ENCODE assay signal across 22 cellular contexts in genomic region chr17:49692751-49693150, GRCh38. TPM values are rescaled to one million over a fixed set of nuclear protein-coding genes. Genes with fewer than 3 reads are reported as not detected.
DNase-seq lines count a peak whose midpoint lies in the region; ATAC-seq and TF ChIP-seq lines count a peak whose summit lies in the region.
"Had no signal": no experiment of that assay in that cellular context is flagged by ENCODE, and none has a peak within 500 bp of the region (broad histone marks: within the 10 kb centered on the region; RNA-seq: fewer than 3 reads in every experiment).

No MANE protein-coding gene starts in this region.

- 86 to 93% methylated on average over 4 of the region's 4 CpGs for WGBS in esophagus, 2 donors
- WGBS in prostate gland, result 84% methylated on average over 4 of the region's 4 CpGs

- no peak for TF ChIP-seq POLR2A in prostate gland (IDR thresholded peaks at IDR 0.05)

- H3K9me3 Mint-ChIP-seq in HFFc6, result no peaks in the 10 kb centered on the region
- H3K9me3 Mint-ChIP-seq: CD14-positive monocyte had no signal

- intact Hi-C loops in prostate gland (cut with DNase I), result loop anchor here (5.0 kb wide), 1 partner anchor 45 kb away; no protein-coding TSS in a partner anchor

- peaks cover 3% of the 10 kb centered on the region for H3K27me3 Mint-ChIP-seq in HFFc6 (ENCODE audit: insufficient read depth)

- H3K4me3 ChIP-seq in esophagus (ENCODE audit: low read depth in 1 of 2, low read length in 2 of 2) (no peak overlapping the region), prostate gland (no peak overlapping the region)
- H3K4me3 ChIP-seq: HAP-1, lung had no signal

- H3K27me3 ChIP-seq in esophagus (ENCODE audit: control insufficient read depth in 1 of 2, insufficient read depth in 2 of 2, low read length in 2 of 2) (no peaks in the 10 kb centered on the region), prostate gland (replicated peaks; ENCODE audit: insufficient read depth) (no peaks in the 10 kb centered on the region)

- H3K4me3 Mint-ChIP-seq in HFFc6, result no peak overlapping the region
- H3K4me3 Mint-ChIP-seq: CD14-positive monocyte; T-helper 2 cell treated with Interferon-gamma antibody and Interleukin-4, amounts not matched to agents 5 μg/mL and 100 μg/mL, for 36 hours had no signal

- no peak for ATAC-seq in HG03460 (IDR thresholded peaks at IDR 0.05; ENCODE audit: unreplicated experiment)

- H3K27ac ChIP-seq in esophagus (ENCODE audit: low read depth in 2 of 2, low read length in 1 of 2) (peak overlapping the region; percentile 4 to 36), prostate gland (peak overlapping the region; percentile 8 to 75)
- H3K27ac ChIP-seq: KMS-11 had no signal

- H3K36me3 ChIP-seq in esophagus (ENCODE audit: control insufficient read depth in 2 of 2, insufficient read depth in 2 of 2, low read length in 1 of 2) (no peaks in the 10 kb centered on the region), prostate gland (no peaks in the 10 kb centered on the region)
- H3K36me3 ChIP-seq: HAP-1 had no signal

- peak; percentile 55 for DNase-seq in CD1c-positive myeloid dendritic cell (ENCODE audit: extremely low spot score)
- no peak for DNase-seq in HFFc6
- DNase-seq in prostate gland (ENCODE audit: low spot score), result no peak
- no peak for DNase-seq in dermis blood vessel endothelial cell
- no peak for DNase-seq in H4 (ENCODE audit: low spot score)
- no peak for DNase-seq in NCI-H748 (lab: John Stamatoyannopoulos, UW; ENCODE audit: unreplicated experiment)
- DNase-seq: activated CD4-positive, alpha-beta T cell treated with anti-CD3 and anti-CD28 coated beads, Interleukin-2, amount 50 U/mL, for 1 hour; activated effector memory CD4-positive, alpha-beta T cell treated with Interleukin-2 at 50 U/mL for 16 hours; foreskin melanocyte; hypothalamus; NCI-H2029; NCI-H226; NCI-H82; nucleus accumbens; substantia nigra had no signal

- no peaks in the 10 kb centered on the region for H3K9me3 ChIP-seq in esophagus (ENCODE audit: control insufficient read depth in 2 of 2, insufficient read depth in 1 of 2, low read depth in 1 of 2, low read length in 1 of 2)
- no peaks in the 10 kb centered on the region for H3K9me3 ChIP-seq in prostate gland
- H3K9me3 ChIP-seq: HAP-1 had no signal

- no peaks in the 10 kb centered on the region; the same call in 1 of the 2 replicates for H3K36me3 Mint-ChIP-seq in HFFc6 (ENCODE audit: low read depth)
- H3K36me3 Mint-ChIP-seq: CD14-positive monocyte had no signal

- TF ChIP-seq CTCF in HFFc6 (IDR thresholded peaks at IDR 0.05) (no peak), prostate gland (IDR thresholded peaks at IDR 0.05) (no peak)

- H3K4me1 Mint-ChIP-seq in HFFc6 (ENCODE audit: low read depth), result peaks cover 49% of the 10 kb centered on the region

- H3K4me1 ChIP-seq in esophagus (ENCODE audit: control insufficient read depth in 2 of 2, insufficient read depth in 2 of 2, low read length in 1 of 2) (peaks cover 2 to 3% of the 10 kb centered on the region in 2 donors), prostate gland (replicated peaks) (no peaks in the 10 kb centered on the region)
- H3K4me1 ChIP-seq: HAP-1 had no signal

- peak overlapping the region; percentile 54; the same call in 1 of the 2 replicates for H3K27ac Mint-ChIP-seq in HFFc6
- H3K27ac Mint-ChIP-seq: CD14-positive monocyte; T-helper 2 cell treated with Interferon-gamma antibody and Interleukin-4, amounts not matched to agents 5 μg/mL and 100 μg/mL, for 36 hours had no signal

RNA-seq across cellular contexts. Expression of gene SPOP, which starts 14.9 kb away (rescaled TPM):
- total RNA-seq in HFFc6 (2021; fragmentation: NEBNext Ultra II Directional; extraction: Animal tissue kit (Norgen Biotek cat#: 25700)), result 10 to 100 TPM; 53.2 to 60.6 (median 55.6) TPM
- 10 to 100 TPM; 15.1 to 22.6 TPM for polyA plus RNA-seq in esophagus
- total RNA-seq in prostate gland (10 to 100 TPM; 80.8 to 93.0 TPM), dermis blood vessel endothelial cell (127 and 144 TPM in 2 replicates)
- total RNA-seq in H4 (2014; rRNA removed; shearing (Covaris generic)), result 30.7 and 43.9 TPM in 2 replicates

RNA-seq across cellular contexts. Expression of gene SLC35B1, which starts 15.0 kb away (rescaled TPM):
- 100 to 1,000 TPM in 2 of 6 experiments, 10 to 100 TPM in 4; 78.2 to 117 (median 88.4) TPM for total RNA-seq in HFFc6 (2021; fragmentation: NEBNext Ultra II Directional; extraction: Animal tissue kit (Norgen Biotek cat#: 25700))
- 10 to 100 TPM; 25.0 to 42.2 TPM for polyA plus RNA-seq in esophagus
- 10 to 100 TPM; 31.0 to 81.0 TPM for total RNA-seq in prostate gland
- 56.9 and 58.9 TPM in 2 replicates for total RNA-seq in dermis blood vessel endothelial cell
- 142 and 160 TPM in 2 replicates for total RNA-seq in H4 (2014; rRNA removed; shearing (Covaris generic))
